In the genomic region with DNA sequence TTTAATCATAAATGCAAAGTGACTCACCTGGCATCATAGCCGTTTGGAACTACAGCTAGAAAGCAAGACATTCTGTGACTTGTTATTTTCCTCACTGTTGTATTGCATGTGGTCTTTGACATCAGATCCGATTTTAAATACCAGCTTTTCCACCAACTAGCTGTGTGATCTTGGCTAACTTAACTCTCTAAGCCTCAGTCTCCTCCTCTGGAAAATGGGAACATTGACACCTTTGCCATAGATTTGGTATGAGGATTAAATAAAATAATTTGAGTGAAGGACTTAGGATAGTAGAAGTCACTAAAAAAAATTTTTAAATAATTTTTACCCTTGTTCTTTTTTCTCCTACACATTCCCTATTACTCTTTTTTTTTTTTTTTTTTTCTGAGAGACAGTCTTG, we compare ENCODE assay signal across 22 cellular contexts.
A peak's percentile ranks its signal among the peaks of the same experiment; 100 is the strongest.
DNase-seq lines count a peak whose midpoint lies in the region; ATAC-seq, FAIRE-seq and TF ChIP-seq lines count a peak whose summit lies in the region.
"Had no signal": no experiment of that assay in that cellular context is flagged by ENCODE, and none has a peak within 500 bp of the region (broad histone marks: within the 10 kb centered on the region; RNA-seq: fewer than 3 reads in every experiment).

No MANE protein-coding gene starts in this region.

- BruUV-seq in K562 (replicated peaks; lab: Mats Ljungman, UMichigan), result no TSS peak

- no peaks in the 10 kb centered on the region; the same call in 1 of the 2 replicates for H4K20me1 ChIP-seq in K562 (replicated peaks; ENCODE audit: control insufficient read depth, insufficient read depth, low read length)

- POLR2A ChIA-PET in K562 (lab: Yijun Ruan, JAX), result no interaction called here

- no peaks in the 10 kb centered on the region for H3K9me3 ChIP-seq in K562 (replicated peaks; ENCODE audit: control insufficient read depth, insufficient read depth, low read depth, low read length)
- H3K9me3 ChIP-seq: A549, Caco-2 had no signal

- in situ Hi-C loops in K562 (cut with MboI), result no loop called here

- H3K79me2 ChIP-seq in K562 (ENCODE audit: control insufficient read depth, insufficient read depth, low read length), result no peaks in the 10 kb centered on the region

- no peaks in the 10 kb centered on the region for H3K36me3 ChIP-seq in K562 (ENCODE audit: control insufficient read depth, insufficient read depth, low read length)

- 15% methylated on average over 2 of the region's 2 CpGs for WGBS in K562 (ENCODE audit: insufficient coverage, low coverage, missing lambda C conversion rate)

- DNase-seq in DMS 273 (lab: John Stamatoyannopoulos, UW; ENCODE audit: unreplicated experiment) (peak; percentile 22), DMS 273 treated with DMSO at 0.1 percent for 48 hours (lab: John Stamatoyannopoulos, UW) (no peak), ELF-1 (ENCODE audit: low read depth, low spot score) (peak; percentile 0), K562 (ENCODE audit: extremely low read depth in 1 of 4, low spot score in 3 of 4) (no peak), fibroblast of mammary gland (ENCODE audit: low read depth) (peak; percentile 14), cerebellar cortex (ENCODE audit: low spot score) (no peak)
- DNase-seq: AML-193; Caco-2; Calu3; CD4-positive, alpha-beta T cell; CD8-positive, alpha-beta T cell; DMS79 treated with DMSO at 0.1 percent for 48 hours; GDM1 had no signal

- no peak overlapping the region for H3K9ac ChIP-seq in K562 (ENCODE audit: insufficient read depth in 1 of 2, low read depth in 2 of 2, low read length in 2 of 2)
- H3K9ac ChIP-seq: BLaER1 treated with 17β-estradiol and CSF1 and Interleukin-3, amounts not matched to agents 10 nM and 100 nM had no signal

- intact Hi-C loops in K562 (cut with micrococcal nuclease), result no loop called here

- TF ChIP-seq RAD21 in K562 (CRISPR knock-in tag; conservative IDR thresholded peaks at IDR 0.05 in 1 of 2, IDR thresholded peaks at IDR 0.05 in 1 of 2), result no peak

- no peak for FAIRE-seq in K562 (lab: Jason Lieb, UNC)
- FAIRE-seq: A549, D721Med, GM12878, GM12892, GM18507 had no signal

- H3K4me1 ChIP-seq in K562 (replicated peaks in 1 of 2; ENCODE audit: control insufficient read depth in 2 of 2, insufficient read depth in 2 of 2, low read length in 2 of 2), result no peaks in the 10 kb centered on the region
- H3K4me1 ChIP-seq: BLaER1 treated with 17β-estradiol and CSF1 and Interleukin-3, amounts not matched to agents 10 nM and 100 nM had no signal

- TF ChIP-seq POLR2A in K562 (conservative IDR thresholded peaks at IDR 0.05), result no peak

- H3K27me3 ChIP-seq in K562 (ENCODE audit: control insufficient read depth in 2 of 2, insufficient read depth in 2 of 2, low read length in 2 of 2), result no peaks in the 10 kb centered on the region
- H3K27me3 ChIP-seq: BLaER1 treated with 17β-estradiol and CSF1 and Interleukin-3, amounts not matched to agents 10 nM and 100 nM had no signal

- H3K9me1 ChIP-seq in K562 (ENCODE audit: control insufficient read depth, insufficient read depth, low read length), result no peaks in the 10 kb centered on the region

- no peak overlapping the region for H2AFZ ChIP-seq in K562 (ENCODE audit: low read depth, low read length)

- TF ChIP-seq CTCF in K562 (IDR thresholded peaks at IDR 0.05 in 2 of 3, conservative IDR thresholded peaks at IDR 0.05 in 1 of 3; ENCODE audit: insufficient read depth in 2 of 3, low read depth in 1 of 3, low read length in 3 of 3) (no peak), fibroblast of mammary gland (conservative IDR thresholded peaks at IDR 0.05; ENCODE audit: control insufficient read depth, insufficient read depth, low read depth, low read length) (no peak)

- CTCF ChIA-PET in K562 (lab: Yijun Ruan, JAX; ENCODE audit: low intra/inter-chr PET ratio), result no interaction called here

- no peak overlapping the region for H3K4me3 ChIP-seq in K562
- no peak overlapping the region for H3K4me3 ChIP-seq in fibroblast of mammary gland (ENCODE audit: control insufficient read depth, low read depth, low read length)
- H3K4me3 ChIP-seq: A549; BLaER1 treated with 17β-estradiol and CSF1 and Interleukin-3, amounts not matched to agents 10 nM and 100 nM; GM12878 had no signal

- H3K27ac ChIP-seq in K562 (ENCODE audit: extremely low read depth, low read depth, low read length), result no peak overlapping the region
- H3K27ac ChIP-seq: 22Rv1; A549; BLaER1 treated with 17β-estradiol and CSF1 and Interleukin-3, amounts not matched to agents 10 nM and 100 nM; C4-2B had no signal

- H3K4me2 ChIP-seq in K562 (ENCODE audit: insufficient read depth, low read length), result no peak overlapping the region
- H3K4me2 ChIP-seq: A549; BLaER1 treated with 17β-estradiol and CSF1 and Interleukin-3, amounts not matched to agents 10 nM and 100 nM had no signal

- no peak for TF ChIP-seq EP300 in K562 (IDR thresholded peaks at IDR 0.05; ENCODE audit: low read length)

- no peak for ATAC-seq in K562
- ATAC-seq in HG02885 (IDR thresholded peaks at IDR 0.05; ENCODE audit: poor library complexity, unreplicated experiment), result no peak
- ATAC-seq: A549; CD8-positive, alpha-beta T cell; GM12878 had no signal

TF ChIP-seq in K562, 482 proteins besides CTCF, POLR2A, EP300 and RAD21:
- TF ChIP-seq RBM25 (IDR thresholded peaks at IDR 0.05; ENCODE audit: low read depth, low read length, severe bottlenecking), result peak; percentile 84
- TF ChIP-seq NCOR1 (IDR thresholded peaks at IDR 0.05), result no peak
TF ChIP-seq in K562: peak in this region for 1.

Comparison
In these comparisons a context has a peak if more than half of its experiments do, and no peak if none do; other contexts are left out.
1. DNase-seq: peak in DMS 273 (single experiment), ELF-1 (single experiment) and fibroblast of mammary gland (single experiment); none in DMS 273 treated with DMSO at 0.1 percent for 48 hours (single experiment), K562 (0 of 4) and cerebellar cortex (single experiment).